14 cellular contexts compared by ENCODE assay signal in genomic region chr6:56279346-56280080, GRCh38. TPM values are rescaled to one million over a fixed set of nuclear protein-coding genes. Genes with fewer than 3 reads are reported as not detected.
A peak's percentile ranks its signal among the peaks of the same experiment; 100 is the strongest.
DNase-seq lines count a peak whose midpoint lies in the region; ATAC-seq, FAIRE-seq and TF ChIP-seq lines count a peak whose summit lies in the region.
"Had no signal": no experiment of that assay in that cellular context is flagged by ENCODE, and none has a peak within 500 bp of the region (broad histone marks: within the 10 kb centered on the region; RNA-seq: fewer than 3 reads in every experiment).

No MANE protein-coding gene starts in this region.

- H3K23ac ChIP-seq in mesendoderm (ENCODE audit: low read length): no peak overlapping the region

- POLR2A ChIA-PET in GM12878 (lab: Charles Lee): no interaction called here

- no peak overlapping the region for H3K27ac Mint-ChIP-seq in stimulated activated naive B cell treated with anti-CD40 and anti-IgM and Interleukin-4, amounts not matched to agents 10 μg/mL and 1 μg/mL and 100 μg/mL, for 72 hours

- H3K4ac ChIP-seq in mesendoderm (ENCODE audit: low read depth, low read length): no peak overlapping the region

- H3K79me2 ChIP-seq in GM12878 (ENCODE audit: control insufficient read depth, insufficient read depth, low read length) (no peaks in the 10 kb centered on the region), mesendoderm (ENCODE audit: control insufficient read depth, insufficient read depth, low read length) (no peaks in the 10 kb centered on the region)

- H3K36me3 Mint-ChIP-seq in stimulated activated naive B cell treated with anti-CD40 and anti-IgM and Interleukin-4, amounts not matched to agents 10 μg/mL and 1 μg/mL and 100 μg/mL, for 72 hours: no peaks in the 10 kb centered on the region

- TF ChIP-seq POLR2A in GM12878 (IDR thresholded peaks at IDR 0.05; ENCODE audit: low read depth, low read length) (no peak), GM12892 (IDR thresholded peaks at IDR 0.05; ENCODE audit: low read depth, low read length) (no peak)

- H3K4me1 ChIP-seq in GM12878 (ENCODE audit: control insufficient read depth, insufficient read depth, low read length) (no peaks in the 10 kb centered on the region), mesendoderm (ENCODE audit: control insufficient read depth, low read depth, low read length) (no peaks in the 10 kb centered on the region)
- H3K4me1 ChIP-seq: ascending aorta; BLaER1 treated with 17β-estradiol and CSF1 and Interleukin-3, amounts not matched to agents 10 nM and 100 nM had no signal

- H4K8ac ChIP-seq in mesendoderm (ENCODE audit: low read depth, low read length): no peak overlapping the region

- H3K4me3 ChIP-seq in GM12878 (no peak overlapping the region), mesendoderm (ENCODE audit: low read length) (no peak overlapping the region)
- H3K4me3 ChIP-seq: ascending aorta; BLaER1 treated with 17β-estradiol and CSF1 and Interleukin-3, amounts not matched to agents 10 nM and 100 nM had no signal

- H3K79me1 ChIP-seq in mesendoderm (ENCODE audit: low read length): no peaks in the 10 kb centered on the region

- H2AK5ac ChIP-seq in mesendoderm (ENCODE audit: low read length): no peak overlapping the region

- no peak overlapping the region for H3K9ac ChIP-seq in GM12878 (ENCODE audit: control insufficient read depth, insufficient read depth, low read length)
- no peak overlapping the region for H3K9ac ChIP-seq in mesendoderm (ENCODE audit: low read length)
- H3K9ac ChIP-seq: BLaER1 treated with 17β-estradiol and CSF1 and Interleukin-3, amounts not matched to agents 10 nM and 100 nM had no signal

- intact Hi-C loops in GM12878 (cut with micrococcal nuclease; ENCODE audit: unreplicated experiment): no loop called here

- in situ Hi-C loops in G401 (cut with HindIII; ENCODE audit: low sequenced_read_pairs) (no loop called here), GM12878 (cut with MboI) (no loop called here)

- H3K36me3 ChIP-seq in GM12878 (ENCODE audit: control insufficient read depth in 2 of 2, insufficient read depth in 2 of 2, low read length in 1 of 2) (no peaks in the 10 kb centered on the region), mesendoderm (ENCODE audit: control insufficient read depth, insufficient read depth, low read length) (no peaks in the 10 kb centered on the region)
- H3K36me3 ChIP-seq: ascending aorta; BLaER1 treated with 17β-estradiol and CSF1 and Interleukin-3, amounts not matched to agents 10 nM and 100 nM had no signal

- WGBS in GM12878 (ENCODE audit: insufficient coverage, insufficient replicate concordance, low lambda C conversion rate, missing lambda C conversion rate): 6% methylated on average over 1 of the region's 1 CpG
- 100% methylated on average over 1 of the region's 1 CpG for WGBS in mesendoderm (ENCODE audit: extremely low coverage, insufficient coverage, low lambda C conversion rate)

- H3K4me1 Mint-ChIP-seq in stimulated activated naive B cell treated with anti-CD40 and anti-IgM and Interleukin-4, amounts not matched to agents 10 μg/mL and 1 μg/mL and 100 μg/mL, for 72 hours: no peaks in the 10 kb centered on the region

- no peak overlapping the region for H2BK5ac ChIP-seq in mesendoderm (ENCODE audit: low read length)

- H2BK120ac ChIP-seq in mesendoderm (ENCODE audit: low read depth, low read length): no peak overlapping the region

- no peak for TF ChIP-seq RAD21 in GM12878 (IDR thresholded peaks at IDR 0.05; ENCODE audit: insufficient read depth, low read depth, low read length)

- H2AFZ ChIP-seq in GM12878 (ENCODE audit: control insufficient read depth, low read depth, low read length): no peak overlapping the region

- no peak overlapping the region for H2BK15ac ChIP-seq in mesendoderm (replicated peaks; ENCODE audit: low read depth)

- no peaks in the 10 kb centered on the region for H3K9me3 Mint-ChIP-seq in stimulated activated naive B cell treated with anti-CD40 and anti-IgM and Interleukin-4, amounts not matched to agents 10 μg/mL and 1 μg/mL and 100 μg/mL, for 72 hours

- SMC1A ChIA-PET in GM12878 (lab: Charles Lee; ENCODE audit: uncharacterized antibody, unreplicated experiment): interaction anchor here (1.0 kb wide), 2 partner anchors 9 to 26 kb away, joined by 3 read pairs; no protein-coding TSS in a partner anchor

- DNase-seq in G401 (ENCODE audit: low spot score) (peak; percentile 45), GM12878 (ENCODE audit: low read depth, low spot score) (no peak), mesendoderm (peak; percentile 69), GM12892 (ENCODE audit: insufficient read length) (no peak)
- no peak for DNase-seq in stimulated activated naive B cell treated with anti-CD40 and anti-IgM and Interleukin-4, amounts not matched to agents 10 μg/mL and 1 μg/mL and 100 μg/mL, for 72 hours
- DNase-seq: erythroblast; NCI-H2029 treated with DMSO at 0.1 percent for 48 hours; stimulated activated CD4-positive, alpha-beta T cell treated with anti-CD3 and anti-CD28 coated beads, Interleukin-4, amount 100 ng/mL, for 24 hours had no signal

- H3K9me3 ChIP-seq in GM12878 (replicated peaks; ENCODE audit: control insufficient read depth, insufficient read depth, low read length): no peaks in the 10 kb centered on the region
- H3K9me3 ChIP-seq: ascending aorta had no signal

- CTCF ChIA-PET in GM12878 (lab: Yijun Ruan, JAX): interaction anchor here (0.8 to 1.3 kb wide), 2 partner anchors 29 to 35 kb away, joined by 3 to 4 read pairs; no protein-coding TSS in a partner anchor

- H4K5ac ChIP-seq in mesendoderm (ENCODE audit: low read length): no peak overlapping the region

- H3K4me2 ChIP-seq in GM12878 (ENCODE audit: control insufficient read depth, insufficient read depth): no peak overlapping the region
- no peak overlapping the region for H3K4me2 ChIP-seq in mesendoderm (ENCODE audit: low read length)
- H3K4me2 ChIP-seq: BLaER1 treated with 17β-estradiol and CSF1 and Interleukin-3, amounts not matched to agents 10 nM and 100 nM had no signal

- ATAC-seq in HG03175 (IDR thresholded peaks at IDR 0.05; ENCODE audit: unreplicated experiment): peak; percentile 62
- peak; percentile 21; the same call in 2 of the 3 replicates for ATAC-seq in GM12878
- ATAC-seq in GM18498 (IDR thresholded peaks at IDR 0.05; ENCODE audit: unreplicated experiment): no peak
- no peak for ATAC-seq in HG03565 (IDR thresholded peaks at IDR 0.05; ENCODE audit: unreplicated experiment)
- no peak for ATAC-seq in stimulated activated naive B cell treated with anti-CD40 and anti-IgM and Interleukin-4, amounts not matched to agents 10 μg/mL and 1 μg/mL and 100 μg/mL, for 72 hours (replicated peaks)

- no peak for TF ChIP-seq CTCF in GM12878 (IDR thresholded peaks at IDR 0.05 in 2 of 3, conservative IDR thresholded peaks at IDR 0.05 in 1 of 3; ENCODE audit: control insufficient read depth in 2 of 3, extremely low read depth in 1 of 3, insufficient read depth in 1 of 3, low read depth in 3 of 3, low read length in 3 of 3)

- no peak overlapping the region for H3K27ac ChIP-seq in GM12878 (ENCODE audit: control insufficient read depth, insufficient read depth)
- no peak overlapping the region for H3K27ac ChIP-seq in mesendoderm (ENCODE audit: low read depth, low read length)
- H3K27ac ChIP-seq: ascending aorta; BLaER1 treated with 17β-estradiol and CSF1 and Interleukin-3, amounts not matched to agents 10 nM and 100 nM had no signal

- no TSS peak for BruUV-seq in GM12878 (replicated peaks; lab: Mats Ljungman, UMichigan)

- no peaks in the 10 kb centered on the region for H4K20me1 ChIP-seq in GM12878 (ENCODE audit: control insufficient read depth, insufficient read depth)
- H4K20me1 ChIP-seq: BLaER1 treated with 17β-estradiol and CSF1 and Interleukin-3, amounts not matched to agents 10 nM and 100 nM had no signal

- no peak overlapping the region for H3K4me3 Mint-ChIP-seq in stimulated activated naive B cell treated with anti-CD40 and anti-IgM and Interleukin-4, amounts not matched to agents 10 μg/mL and 1 μg/mL and 100 μg/mL, for 72 hours

- H3K18ac ChIP-seq in mesendoderm (ENCODE audit: low read length): no peak overlapping the region

- H3K56ac ChIP-seq in mesendoderm (ENCODE audit: low read length): no peak overlapping the region

- no peak for TF ChIP-seq EP300 in GM12878 (IDR thresholded peaks at IDR 0.05; ENCODE audit: borderline replicate concordance in 1 of 2, control insufficient read depth in 1 of 2, low read depth in 2 of 2, low read length in 2 of 2)

- no peaks in the 10 kb centered on the region for H3K27me3 Mint-ChIP-seq in stimulated activated naive B cell treated with anti-CD40 and anti-IgM and Interleukin-4, amounts not matched to agents 10 μg/mL and 1 μg/mL and 100 μg/mL, for 72 hours

- FAIRE-seq in GM12878 (lab: Jason Lieb, UNC): no peak
- no peak for FAIRE-seq in GM12892 (lab: Jason Lieb, UNC)

- RAD21 ChIA-PET in GM12878 (lab: Charles Lee; ENCODE audit: unreplicated experiment): interaction anchor here (1.2 kb wide), 1 partner anchor 14 kb away, joined by 3 read pairs; no protein-coding TSS in a partner anchor

- H3K27me3 ChIP-seq in GM12878 (replicated peaks in 1 of 2; ENCODE audit: control insufficient read depth in 2 of 2, insufficient read depth in 2 of 2, low read length in 1 of 2) (no peaks in the 10 kb centered on the region), mesendoderm (ENCODE audit: insufficient read depth, low read length, poor library complexity) (no peaks in the 10 kb centered on the region)
- H3K27me3 ChIP-seq: ascending aorta; BLaER1 treated with 17β-estradiol and CSF1 and Interleukin-3, amounts not matched to agents 10 nM and 100 nM had no signal

RNA-seq across cellular contexts. Expression of gene COL21A1, which starts 32.1 kb away (rescaled TPM):
- not detected in 2 replicates for total RNA-seq in G401 (2014; rRNA removed; shearing (Covaris generic))
- not detected in 2 replicates for total RNA-seq in GM12878 (2013; cell fraction: nucleolus; rRNA removed)
- total RNA-seq in GM12878 (2014; rRNA removed) (not detected in 2 replicates), GM12878 (2014; rRNA removed; fragmentation: Illumina TruSeq; extraction: Trizol) (not detected in 2 replicates), GM12878 (2021) (not detected in 2 replicates)
- polyA plus RNA-seq in GM12878 (2011; ENCODE audit: low read depth): not detected
- polyA plus RNA-seq in GM12878 (2011; rRNA removed) (0.10 and 0.26 TPM in 2 replicates), GM12878 (2014; fragmentation: Illumina TruSeq; extraction: Trizol) (not detected in 2 replicates), GM12878 (2014; fragmentation: Nextera tagmentation; extraction: Ambion mirVana) (not detected), GM12878 (2014; rRNA removed) (not detected in 2 replicates), GM12878 (2016; fragmentation: Nextera tagmentation; extraction: Ambion mirVana) (not detected)
- polyA plus RNA-seq in GM12878 (2011; cell fraction: cytosol; rRNA removed): not detected in 2 replicates
- not detected in 2 replicates for polyA plus RNA-seq in GM12878 (2011; cell fraction: nucleus; rRNA removed)
- not detected in 2 replicates for polyA plus RNA-seq in GM12878 (2012)
- polyA minus RNA-seq in GM12878 (2011; rRNA and poly(A)+ RNA removed): not detected in 2 replicates
- polyA minus RNA-seq in GM12878 (2011; cell fraction: cytosol; rRNA and poly(A)+ RNA removed): not detected in 2 replicates
- polyA minus RNA-seq in GM12878 (2011; cell fraction: nucleus; rRNA and poly(A)+ RNA removed): not detected in 2 replicates
- 1.4 TPM for polyA plus RNA-seq in mesendoderm (2013, experiment 1 of 2)
- 1.1 TPM for polyA plus RNA-seq in mesendoderm (2013, experiment 2 of 2)
- not detected for polyA plus RNA-seq in GM12892 (2012; ENCODE audit: missing spikeins)
- total RNA-seq: OCI-LY7 had no signal

Comparison
In these comparisons a context has a peak if more than half of its experiments do, and no peak if none do; other contexts are left out.
1. DNase-seq: peak in G401 (single experiment) and mesendoderm (single experiment); none in GM12878 (single experiment), GM12892 (single experiment) and stimulated activated naive B cell treated with anti-CD40 and anti-IgM and Interleukin-4, amounts not matched to agents 10 μg/mL and 1 μg/mL and 100 μg/mL, for 72 hours (single experiment).
2. ATAC-seq: peak in HG03175 (single experiment) and GM12878 (single experiment); none in GM18498 (single experiment), HG03565 (single experiment) and stimulated activated naive B cell treated with anti-CD40 and anti-IgM and Interleukin-4, amounts not matched to agents 10 μg/mL and 1 μg/mL and 100 μg/mL, for 72 hours (0 of 2).